9 cellular contexts compared by ENCODE assay signal in the genomic region with DNA sequence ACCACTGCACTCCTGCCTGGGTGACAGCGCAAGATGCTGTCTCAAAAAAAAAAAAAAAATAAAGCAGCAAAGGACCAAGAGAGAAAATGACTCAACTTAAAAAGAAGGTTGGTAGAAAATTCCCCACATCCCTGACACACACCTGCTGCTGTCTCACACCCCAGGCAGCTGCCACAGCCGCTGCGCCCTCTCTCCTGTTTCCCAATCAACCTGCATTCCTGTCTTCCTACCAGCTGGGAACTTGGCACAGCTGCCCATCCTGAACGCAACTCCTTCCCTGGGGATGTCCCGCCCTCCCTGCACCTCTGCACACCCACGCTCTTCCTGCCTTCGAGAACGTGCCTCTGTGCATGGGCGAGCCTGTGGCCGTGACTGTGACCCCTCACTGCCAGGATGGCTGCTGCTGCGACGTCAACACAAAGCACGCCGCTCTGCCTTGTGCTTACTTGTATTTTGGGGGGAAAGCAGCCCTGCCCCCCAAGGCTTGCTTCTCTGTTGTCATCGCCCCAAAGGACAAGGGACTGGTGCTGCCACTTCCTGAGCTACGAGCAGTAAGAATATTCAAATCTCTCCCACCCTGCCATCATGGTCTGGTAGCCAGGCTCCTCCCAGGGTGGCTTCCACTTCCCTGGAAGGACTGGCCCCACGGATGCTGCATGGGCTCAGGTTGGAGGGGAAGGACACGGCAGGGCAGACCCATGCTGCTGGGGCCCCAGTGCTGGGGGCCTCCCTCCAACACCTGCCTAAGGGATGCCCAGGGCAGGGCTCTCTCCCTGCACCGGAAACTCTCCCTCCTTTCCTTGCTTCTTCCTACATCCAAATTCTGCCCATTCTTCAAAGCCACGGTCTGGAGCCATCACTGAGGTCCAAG.
DNase-seq lines count a peak whose midpoint lies in the region; ATAC-seq and TF ChIP-seq lines count a peak whose summit lies in the region.
"Had no signal": no experiment of that assay in that cellular context is flagged by ENCODE, and none has a peak within 500 bp of the region (broad histone marks: within the 10 kb centered on the region; RNA-seq: fewer than 3 reads in every experiment).

No MANE protein-coding gene starts in this region.

- H3K27ac ChIP-seq in skin epidermis = peak overlapping the region in 20 of 21 experiments; percentile 38 to 92 (median 84)
- H3K27ac ChIP-seq: C4-2B had no signal

- H3K4me3 ChIP-seq in fibroblast of mammary gland (ENCODE audit: control insufficient read depth, low read depth, low read length) = no peak overlapping the region
- peak overlapping the region in 1 of 7 experiments; percentile 17 for H3K4me3 ChIP-seq in skin epidermis

- DNase-seq in activated CD4-positive, CD25-positive, alpha-beta regulatory T cell (lab: John Stamatoyannopoulos, UW) = no peak
- DNase-seq in SW480 (ENCODE audit: low spot score) = peak; percentile 85
- peak; percentile 60 for DNase-seq in fibroblast of mammary gland (ENCODE audit: low read depth)
- DNase-seq in NCI-H146 (lab: John Stamatoyannopoulos, UW) = no peak
- DNase-seq in NOMO-1 treated with DMSO at 0.1 percent for 48 hours (lab: John Stamatoyannopoulos, UW; ENCODE audit: unreplicated experiment) = no peak

- TF ChIP-seq CTCF in fibroblast of mammary gland (conservative IDR thresholded peaks at IDR 0.05; ENCODE audit: control insufficient read depth, insufficient read depth, low read depth, low read length) = no peak

- peak; percentile 84 for ATAC-seq in activated CD4-positive, CD25-positive, alpha-beta regulatory T cell treated with anti-CD3 and anti-CD28 coated beads, Interleukin-2, amount 50 U/mL, for 24 hours
- no peak for ATAC-seq in HG03521 (IDR thresholded peaks at IDR 0.05; ENCODE audit: unreplicated experiment)

Comparison
In these comparisons a context has a peak if more than half of its experiments do, and no peak if none do; other contexts are left out.
1. DNase-seq: peak in SW480 (single experiment) and fibroblast of mammary gland (single experiment); none in activated CD4-positive, CD25-positive, alpha-beta regulatory T cell (0 of 4), NCI-H146 (single experiment) and NOMO-1 treated with DMSO at 0.1 percent for 48 hours (single experiment).